ENCODE assay signal across 1 cellular context in the genomic region with DNA sequence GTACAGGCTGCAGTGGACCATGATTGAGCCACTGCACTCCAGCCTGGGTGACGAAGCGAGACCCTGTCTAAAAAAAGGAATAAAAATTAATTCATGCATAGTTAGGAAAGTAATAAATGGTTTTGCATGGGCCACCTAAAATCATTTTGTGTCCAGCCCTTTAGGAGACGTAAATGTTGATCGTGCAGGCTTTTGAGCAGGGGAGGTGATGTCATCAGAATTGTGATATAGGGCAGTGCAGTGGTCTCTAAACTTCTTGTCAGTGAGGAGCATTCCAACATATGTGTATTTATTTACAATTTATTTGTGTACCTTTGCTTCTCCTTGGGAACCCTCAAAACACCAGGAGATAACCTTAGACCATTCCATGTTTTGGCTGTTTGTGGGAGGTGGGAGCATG.
TF ChIP-seq lines count a peak whose summit lies in the region.

No MANE protein-coding gene starts in this region.

TF ChIP-seq in K562, 482 proteins besides CTCF, POLR2A, EP300 and RAD21:
- TF ChIP-seq, protein P1, sequence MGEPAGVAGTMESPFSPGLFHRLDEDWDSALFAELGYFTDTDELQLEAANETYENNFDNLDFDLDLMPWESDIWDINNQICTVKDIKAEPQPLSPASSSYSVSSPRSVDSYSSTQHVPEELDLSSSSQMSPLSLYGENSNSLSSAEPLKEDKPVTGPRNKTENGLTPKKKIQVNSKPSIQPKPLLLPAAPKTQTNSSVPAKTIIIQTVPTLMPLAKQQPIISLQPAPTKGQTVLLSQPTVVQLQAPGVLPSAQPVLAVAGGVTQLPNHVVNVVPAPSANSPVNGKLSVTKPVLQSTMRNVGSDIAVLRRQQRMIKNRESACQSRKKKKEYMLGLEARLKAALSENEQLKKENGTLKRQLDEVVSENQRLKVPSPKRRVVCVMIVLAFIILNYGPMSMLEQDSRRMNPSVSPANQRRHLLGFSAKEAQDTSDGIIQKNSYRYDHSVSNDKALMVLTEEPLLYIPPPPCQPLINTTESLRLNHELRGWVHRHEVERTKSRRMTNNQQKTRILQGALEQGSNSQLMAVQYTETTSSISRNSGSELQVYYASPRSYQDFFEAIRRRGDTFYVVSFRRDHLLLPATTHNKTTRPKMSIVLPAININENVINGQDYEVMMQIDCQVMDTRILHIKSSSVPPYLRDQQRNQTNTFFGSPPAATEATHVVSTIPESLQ (CRISPR knock-in tag; IDR thresholded peaks at IDR 0.05) = no peak
- TF ChIP-seq, protein P2, sequence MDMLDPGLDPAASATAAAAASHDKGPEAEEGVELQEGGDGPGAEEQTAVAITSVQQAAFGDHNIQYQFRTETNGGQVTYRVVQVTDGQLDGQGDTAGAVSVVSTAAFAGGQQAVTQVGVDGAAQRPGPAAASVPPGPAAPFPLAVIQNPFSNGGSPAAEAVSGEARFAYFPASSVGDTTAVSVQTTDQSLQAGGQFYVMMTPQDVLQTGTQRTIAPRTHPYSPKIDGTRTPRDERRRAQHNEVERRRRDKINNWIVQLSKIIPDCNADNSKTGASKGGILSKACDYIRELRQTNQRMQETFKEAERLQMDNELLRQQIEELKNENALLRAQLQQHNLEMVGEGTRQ (CRISPR knock-in tag; IDR thresholded peaks at IDR 0.05) = no peak
- TF ChIP-seq, protein P3, sequence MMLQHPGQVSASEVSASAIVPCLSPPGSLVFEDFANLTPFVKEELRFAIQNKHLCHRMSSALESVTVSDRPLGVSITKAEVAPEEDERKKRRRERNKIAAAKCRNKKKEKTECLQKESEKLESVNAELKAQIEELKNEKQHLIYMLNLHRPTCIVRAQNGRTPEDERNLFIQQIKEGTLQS (IDR thresholded peaks at IDR 0.05) = peak; percentile 79
- TF ChIP-seq, protein P3 (CRISPR knock-in tag; conservative IDR thresholded peaks at IDR 0.05) = no peak
- no peak for TF ChIP-seq SUPT5H (IDR thresholded peaks at IDR 0.05)
- no peak for TF ChIP-seq SNIP1 (IDR thresholded peaks at IDR 0.05; ENCODE audit: low read depth)
- TF ChIP-seq JUNB (CRISPR knock-in tag; conservative IDR thresholded peaks at IDR 0.05) = no peak
- TF ChIP-seq MED1 (CRISPR knock-in tag; IDR thresholded peaks at IDR 0.05; ENCODE audit: borderline replicate concordance) = no peak
- no peak for TF ChIP-seq TARDBP (IDR thresholded peaks at IDR 0.05)
- TF ChIP-seq ATF7 (IDR thresholded peaks at IDR 0.05) = 0 out of 2 replicates have a peak, but pooled peaks have one; percentile 18
TF ChIP-seq in K562: peak in this region for 2.
